1 cellular context compared by ENCODE assay signal in the genomic region with DNA sequence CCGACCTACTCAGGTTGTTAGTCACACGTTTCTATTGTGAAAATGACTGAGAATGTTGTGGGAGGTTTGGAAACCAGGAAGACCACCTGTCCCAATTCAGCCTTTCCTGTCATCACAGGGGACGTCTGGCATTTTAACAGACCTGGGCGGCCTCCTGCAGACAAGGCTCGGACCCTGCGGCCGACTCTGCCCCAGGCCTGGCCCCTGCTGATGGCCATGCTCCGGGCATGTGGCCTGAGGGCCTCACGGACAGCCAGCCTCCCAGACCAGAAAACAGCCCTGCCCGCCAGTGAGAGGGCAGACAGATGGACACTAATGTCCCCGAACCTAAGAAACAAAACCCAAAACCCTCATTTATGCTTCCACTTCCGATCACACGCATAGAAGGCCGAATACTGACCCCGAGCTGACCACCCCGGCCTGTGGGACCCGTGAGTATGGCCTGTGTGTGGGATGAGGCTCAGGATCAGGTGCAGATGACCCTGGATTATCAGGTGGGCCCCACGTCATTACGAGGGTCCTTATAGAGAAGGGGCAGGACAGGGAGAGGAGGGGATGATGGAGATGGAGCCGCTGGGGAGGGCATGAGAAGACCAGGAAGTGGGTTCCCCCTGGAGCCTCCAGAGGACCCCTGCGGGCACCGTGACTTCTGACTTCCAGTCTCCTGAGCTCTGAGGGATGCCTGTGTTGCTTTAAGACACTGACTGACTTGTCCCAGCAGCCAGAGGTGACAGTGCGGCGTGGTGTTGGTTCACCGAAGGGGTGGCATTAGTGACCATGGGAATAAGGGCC.
TF ChIP-seq lines count a peak whose summit lies in the region.

No MANE protein-coding gene starts in this region.

TF ChIP-seq in WTC11, 78 proteins besides CTCF, POLR2A, EP300 and RAD21:
- TF ChIP-seq, protein P1, sequence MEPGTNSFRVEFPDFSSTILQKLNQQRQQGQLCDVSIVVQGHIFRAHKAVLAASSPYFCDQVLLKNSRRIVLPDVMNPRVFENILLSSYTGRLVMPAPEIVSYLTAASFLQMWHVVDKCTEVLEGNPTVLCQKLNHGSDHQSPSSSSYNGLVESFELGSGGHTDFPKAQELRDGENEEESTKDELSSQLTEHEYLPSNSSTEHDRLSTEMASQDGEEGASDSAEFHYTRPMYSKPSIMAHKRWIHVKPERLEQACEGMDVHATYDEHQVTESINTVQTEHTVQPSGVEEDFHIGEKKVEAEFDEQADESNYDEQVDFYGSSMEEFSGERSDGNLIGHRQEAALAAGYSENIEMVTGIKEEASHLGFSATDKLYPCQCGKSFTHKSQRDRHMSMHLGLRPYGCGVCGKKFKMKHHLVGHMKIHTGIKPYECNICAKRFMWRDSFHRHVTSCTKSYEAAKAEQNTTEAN (CRISPR knock-in tag; IDR thresholded peaks at IDR 0.05), result no peak
- no peak for TF ChIP-seq ZNF317 (CRISPR knock-in tag; IDR thresholded peaks at IDR 0.05; ENCODE audit: borderline replicate concordance, low read depth)
- TF ChIP-seq MXD4 (CRISPR knock-in tag; IDR thresholded peaks at IDR 0.05; ENCODE audit: borderline replicate concordance), result no peak
- TF ChIP-seq ETV6 (CRISPR knock-in tag; IDR thresholded peaks at IDR 0.05), result no peak
- no peak for TF ChIP-seq ESRRA (CRISPR knock-in tag; IDR thresholded peaks at IDR 0.05; ENCODE audit: borderline replicate concordance)
- TF ChIP-seq, protein P2, sequence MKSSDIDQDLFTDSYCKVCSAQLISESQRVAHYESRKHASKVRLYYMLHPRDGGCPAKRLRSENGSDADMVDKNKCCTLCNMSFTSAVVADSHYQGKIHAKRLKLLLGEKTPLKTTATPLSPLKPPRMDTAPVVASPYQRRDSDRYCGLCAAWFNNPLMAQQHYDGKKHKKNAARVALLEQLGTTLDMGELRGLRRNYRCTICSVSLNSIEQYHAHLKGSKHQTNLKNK (CRISPR knock-in tag; IDR thresholded peaks at IDR 0.05), result no peak
- no peak for TF ChIP-seq NFYB (CRISPR knock-in tag; conservative IDR thresholded peaks at IDR 0.05; ENCODE audit: low read depth)
- TF ChIP-seq, protein P3, sequence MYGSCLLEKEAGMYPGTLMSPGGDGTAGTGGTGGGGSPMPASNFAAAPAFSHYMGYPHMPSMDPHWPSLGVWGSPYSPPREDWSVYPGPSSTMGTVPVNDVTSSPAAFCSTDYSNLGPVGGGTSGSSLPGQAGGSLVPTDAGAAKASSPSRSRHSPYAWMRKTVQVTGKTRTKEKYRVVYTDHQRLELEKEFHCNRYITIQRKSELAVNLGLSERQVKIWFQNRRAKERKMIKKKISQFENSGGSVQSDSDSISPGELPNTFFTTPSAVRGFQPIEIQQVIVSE (CRISPR knock-in tag; IDR thresholded peaks at IDR 0.05; ENCODE audit: borderline replicate concordance), result no peak
- TF ChIP-seq, protein P4, sequence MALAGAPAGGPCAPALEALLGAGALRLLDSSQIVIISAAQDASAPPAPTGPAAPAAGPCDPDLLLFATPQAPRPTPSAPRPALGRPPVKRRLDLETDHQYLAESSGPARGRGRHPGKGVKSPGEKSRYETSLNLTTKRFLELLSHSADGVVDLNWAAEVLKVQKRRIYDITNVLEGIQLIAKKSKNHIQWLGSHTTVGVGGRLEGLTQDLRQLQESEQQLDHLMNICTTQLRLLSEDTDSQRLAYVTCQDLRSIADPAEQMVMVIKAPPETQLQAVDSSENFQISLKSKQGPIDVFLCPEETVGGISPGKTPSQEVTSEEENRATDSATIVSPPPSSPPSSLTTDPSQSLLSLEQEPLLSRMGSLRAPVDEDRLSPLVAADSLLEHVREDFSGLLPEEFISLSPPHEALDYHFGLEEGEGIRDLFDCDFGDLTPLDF (CRISPR knock-in tag; IDR thresholded peaks at IDR 0.05), result no peak
- TF ChIP-seq, protein P5, sequence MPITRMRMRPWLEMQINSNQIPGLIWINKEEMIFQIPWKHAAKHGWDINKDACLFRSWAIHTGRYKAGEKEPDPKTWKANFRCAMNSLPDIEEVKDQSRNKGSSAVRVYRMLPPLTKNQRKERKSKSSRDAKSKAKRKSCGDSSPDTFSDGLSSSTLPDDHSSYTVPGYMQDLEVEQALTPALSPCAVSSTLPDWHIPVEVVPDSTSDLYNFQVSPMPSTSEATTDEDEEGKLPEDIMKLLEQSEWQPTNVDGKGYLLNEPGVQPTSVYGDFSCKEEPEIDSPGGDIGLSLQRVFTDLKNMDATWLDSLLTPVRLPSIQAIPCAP (CRISPR knock-in tag; IDR thresholded peaks at IDR 0.05), result no peak
- TF ChIP-seq SMAD4 (CRISPR knock-in tag; IDR thresholded peaks at IDR 0.05), result no peak
- TF ChIP-seq NR2C2 (CRISPR knock-in tag; IDR thresholded peaks at IDR 0.05), result no peak
- no peak for TF ChIP-seq NFE2L1 (CRISPR knock-in tag; IDR thresholded peaks at IDR 0.05)
- TF ChIP-seq SP1 (CRISPR knock-in tag; conservative IDR thresholded peaks at IDR 0.05), result no peak
- no peak for TF ChIP-seq CREB1 (CRISPR knock-in tag; IDR thresholded peaks at IDR 0.05)
- no peak for TF ChIP-seq JUN (CRISPR knock-in tag; IDR thresholded peaks at IDR 0.05)
- TF ChIP-seq, protein P6, sequence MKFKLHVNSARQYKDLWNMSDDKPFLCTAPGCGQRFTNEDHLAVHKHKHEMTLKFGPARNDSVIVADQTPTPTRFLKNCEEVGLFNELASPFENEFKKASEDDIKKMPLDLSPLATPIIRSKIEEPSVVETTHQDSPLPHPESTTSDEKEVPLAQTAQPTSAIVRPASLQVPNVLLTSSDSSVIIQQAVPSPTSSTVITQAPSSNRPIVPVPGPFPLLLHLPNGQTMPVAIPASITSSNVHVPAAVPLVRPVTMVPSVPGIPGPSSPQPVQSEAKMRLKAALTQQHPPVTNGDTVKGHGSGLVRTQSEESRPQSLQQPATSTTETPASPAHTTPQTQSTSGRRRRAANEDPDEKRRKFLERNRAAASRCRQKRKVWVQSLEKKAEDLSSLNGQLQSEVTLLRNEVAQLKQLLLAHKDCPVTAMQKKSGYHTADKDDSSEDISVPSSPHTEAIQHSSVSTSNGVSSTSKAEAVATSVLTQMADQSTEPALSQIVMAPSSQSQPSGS (CRISPR knock-in tag; IDR thresholded peaks at IDR 0.05; ENCODE audit: borderline replicate concordance, low read depth), result no peak
- TF ChIP-seq RORB (CRISPR knock-in tag; IDR thresholded peaks at IDR 0.05), result no peak
- no peak for TF ChIP-seq NR3C1 (CRISPR knock-in tag; conservative IDR thresholded peaks at IDR 0.05; ENCODE audit: low read depth)
